In the genomic region with DNA sequence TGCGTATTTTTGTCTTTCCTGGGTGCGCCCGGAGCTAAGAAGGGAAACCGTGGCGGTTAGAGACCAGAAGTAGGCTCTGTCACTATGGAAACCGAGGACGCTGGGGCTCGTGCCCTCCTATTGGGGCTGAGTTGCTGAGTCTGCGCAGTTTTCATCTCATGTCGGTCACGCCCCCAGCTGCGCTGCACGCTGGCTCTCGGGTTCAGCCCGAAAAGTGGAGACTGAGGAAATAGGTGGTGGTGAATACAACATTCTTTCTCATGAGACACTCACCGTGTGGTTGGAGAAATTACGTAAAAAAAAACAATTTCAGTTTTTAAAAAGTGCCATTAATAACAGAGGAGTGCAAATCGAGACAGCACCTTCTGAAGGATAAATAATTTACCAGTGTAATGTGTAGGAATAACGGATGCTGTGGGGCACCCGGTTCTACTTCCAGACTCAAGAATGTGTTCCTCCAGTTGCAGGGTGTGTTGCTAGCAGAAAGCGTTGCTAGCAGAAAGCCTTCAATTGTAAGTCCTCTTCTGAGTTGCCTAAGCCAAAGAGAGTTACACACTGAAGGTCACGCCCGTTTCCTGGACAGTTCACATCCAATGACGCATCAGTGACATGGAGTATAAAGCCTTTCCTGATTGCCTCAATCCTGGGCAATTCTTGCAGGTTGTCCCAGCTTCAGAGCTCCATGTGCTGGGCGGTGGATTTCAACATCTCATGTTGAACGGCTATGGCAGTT, we compare ENCODE assay signal across 1 cellular context.
TF ChIP-seq lines count a peak whose summit lies in the region.

No MANE protein-coding gene starts in this region.

TF ChIP-seq in SK-N-SH treated with all-trans-retinoic acid at 6 μM for 48 hours, 23 proteins besides CTCF, POLR2A, EP300 and RAD21 (continued from another document):
- TF ChIP-seq, protein P1, sequence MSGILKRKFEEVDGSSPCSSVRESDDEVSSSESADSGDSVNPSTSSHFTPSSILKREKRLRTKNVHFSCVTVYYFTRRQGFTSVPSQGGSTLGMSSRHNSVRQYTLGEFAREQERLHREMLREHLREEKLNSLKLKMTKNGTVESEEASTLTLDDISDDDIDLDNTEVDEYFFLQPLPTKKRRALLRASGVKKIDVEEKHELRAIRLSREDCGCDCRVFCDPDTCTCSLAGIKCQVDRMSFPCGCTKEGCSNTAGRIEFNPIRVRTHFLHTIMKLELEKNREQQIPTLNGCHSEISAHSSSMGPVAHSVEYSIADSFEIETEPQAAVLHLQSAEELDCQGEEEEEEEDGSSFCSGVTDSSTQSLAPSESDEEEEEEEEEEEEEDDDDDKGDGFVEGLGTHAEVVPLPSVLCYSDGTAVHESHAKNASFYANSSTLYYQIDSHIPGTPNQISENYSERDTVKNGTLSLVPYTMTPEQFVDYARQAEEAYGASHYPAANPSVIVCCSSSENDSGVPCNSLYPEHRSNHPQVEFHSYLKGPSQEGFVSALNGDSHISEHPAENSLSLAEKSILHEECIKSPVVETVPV (CRISPR knock-in tag; IDR thresholded peaks at IDR 0.05): no peak
- no peak for TF ChIP-seq ISL1 (CRISPR knock-in tag; IDR thresholded peaks at IDR 0.05)
TF ChIP-seq in SK-N-SH treated with all-trans-retinoic acid at 6 μM for 48 hours: peak in this region for 0.
